ENCODE assay signal across 1 cellular context in genomic region chr6:129578315-129578714, GRCh38.
TF ChIP-seq lines count a peak whose summit lies in the region.

No MANE protein-coding gene starts in this region.

TF ChIP-seq in K562, 482 proteins besides CTCF, POLR2A, EP300 and RAD21 (continued from another document and continues in another):
- no peak for TF ChIP-seq CHD2 (IDR thresholded peaks at IDR 0.05; ENCODE audit: low read depth, low read length)
- no peak for TF ChIP-seq PCBP1 (IDR thresholded peaks at IDR 0.05; ENCODE audit: low read depth, low read length, poor library complexity, severe bottlenecking)
- no peak for TF ChIP-seq JUNB (CRISPR knock-in tag; conservative IDR thresholded peaks at IDR 0.05)
- TF ChIP-seq ZNF134 (CRISPR knock-in tag; conservative IDR thresholded peaks at IDR 0.05) = no peak
- TF ChIP-seq KDM1A (IDR thresholded peaks at IDR 0.05) = no peak
- no peak for TF ChIP-seq ZNF764 (CRISPR knock-in tag; IDR thresholded peaks at IDR 0.05; ENCODE audit: low read depth)
- no peak for TF ChIP-seq ZNF740 (CRISPR knock-in tag; IDR thresholded peaks at IDR 0.05)
- no peak for TF ChIP-seq ZNF740 (tag; IDR thresholded peaks at IDR 0.05)
- peak; percentile 38; the same call in 1 of the 2 replicates for TF ChIP-seq TAL1 (IDR thresholded peaks at IDR 0.05)
- TF ChIP-seq ZNF165 (CRISPR knock-in tag; IDR thresholded peaks at IDR 0.05; ENCODE audit: borderline replicate concordance) = no peak
- no peak for TF ChIP-seq ZFP30 (CRISPR knock-in tag; IDR thresholded peaks at IDR 0.05; ENCODE audit: borderline replicate concordance)
- TF ChIP-seq, protein P1, sequence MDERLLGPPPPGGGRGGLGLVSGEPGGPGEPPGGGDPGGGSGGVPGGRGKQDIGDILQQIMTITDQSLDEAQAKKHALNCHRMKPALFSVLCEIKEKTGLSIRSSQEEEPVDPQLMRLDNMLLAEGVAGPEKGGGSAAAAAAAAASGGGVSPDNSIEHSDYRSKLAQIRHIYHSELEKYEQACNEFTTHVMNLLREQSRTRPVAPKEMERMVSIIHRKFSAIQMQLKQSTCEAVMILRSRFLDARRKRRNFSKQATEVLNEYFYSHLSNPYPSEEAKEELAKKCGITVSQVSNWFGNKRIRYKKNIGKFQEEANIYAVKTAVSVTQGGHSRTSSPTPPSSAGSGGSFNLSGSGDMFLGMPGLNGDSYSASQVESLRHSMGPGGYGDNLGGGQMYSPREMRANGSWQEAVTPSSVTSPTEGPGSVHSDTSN (CRISPR knock-in tag; IDR thresholded peaks at IDR 0.05; ENCODE audit: low read depth) = no peak
- TF ChIP-seq, protein P1 (tag; conservative IDR thresholded peaks at IDR 0.05; ENCODE audit: low read depth) = 0 out of 2 replicates have a peak, but pooled peaks have one; percentile 7
- no peak for TF ChIP-seq ZNF184 (CRISPR knock-in tag; IDR thresholded peaks at IDR 0.05)
- TF ChIP-seq ZNF121 (CRISPR knock-in tag; conservative IDR thresholded peaks at IDR 0.05) = no peak
- TF ChIP-seq RBM25 (IDR thresholded peaks at IDR 0.05; ENCODE audit: low read depth, low read length, severe bottlenecking) = no peak
- TF ChIP-seq, protein P2, sequence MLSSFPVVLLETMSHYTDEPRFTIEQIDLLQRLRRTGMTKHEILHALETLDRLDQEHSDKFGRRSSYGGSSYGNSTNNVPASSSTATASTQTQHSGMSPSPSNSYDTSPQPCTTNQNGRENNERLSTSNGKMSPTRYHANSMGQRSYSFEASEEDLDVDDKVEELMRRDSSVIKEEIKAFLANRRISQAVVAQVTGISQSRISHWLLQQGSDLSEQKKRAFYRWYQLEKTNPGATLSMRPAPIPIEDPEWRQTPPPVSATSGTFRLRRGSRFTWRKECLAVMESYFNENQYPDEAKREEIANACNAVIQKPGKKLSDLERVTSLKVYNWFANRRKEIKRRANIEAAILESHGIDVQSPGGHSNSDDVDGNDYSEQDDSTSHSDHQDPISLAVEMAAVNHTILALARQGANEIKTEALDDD (IDR thresholded peaks at IDR 0.05) = peak; percentile 90
- TF ChIP-seq MAFK (IDR thresholded peaks at IDR 0.05; ENCODE audit: low read length) = peak; percentile 28; the same call in 1 of the 2 replicates
- no peak for TF ChIP-seq NCOR1 (IDR thresholded peaks at IDR 0.05)
- no peak for TF ChIP-seq ZNF696 (CRISPR knock-in tag; conservative IDR thresholded peaks at IDR 0.05)
- TF ChIP-seq ZBTB9 (CRISPR knock-in tag; IDR thresholded peaks at IDR 0.05) = no peak
- TF ChIP-seq C11orf30 (IDR thresholded peaks at IDR 0.05; ENCODE audit: low read depth) = peak; percentile 65
- TF ChIP-seq OTX1 (CRISPR knock-in tag; IDR thresholded peaks at IDR 0.05) = no peak
- TF ChIP-seq GTF2F1 (IDR thresholded peaks at IDR 0.05; ENCODE audit: low read depth, low read length) = no peak
- no peak for TF ChIP-seq MYC (IDR thresholded peaks at IDR 0.05; ENCODE audit: low read depth, low read length)
- no peak for TF ChIP-seq MYC (CRISPR knock-in tag; IDR thresholded peaks at IDR 0.05; ENCODE audit: borderline replicate concordance, low read depth)
- TF ChIP-seq TBL1XR1 (IDR thresholded peaks at IDR 0.05; ENCODE audit: low read length in 2 of 2) = no peak
- TF ChIP-seq DNMT1 (IDR thresholded peaks at IDR 0.05) = no peak
- TF ChIP-seq ZNF644 (tag; IDR thresholded peaks at IDR 0.05; ENCODE audit: low read depth) = no peak
- TF ChIP-seq MTA1 (IDR thresholded peaks at IDR 0.05; ENCODE audit: borderline replicate concordance) = no peak
- TF ChIP-seq CCAR2 (IDR thresholded peaks at IDR 0.05; ENCODE audit: low read depth, low read length) = no peak
- no peak for TF ChIP-seq SREBF1 (IDR thresholded peaks at IDR 0.05; ENCODE audit: borderline replicate concordance, low read depth, low read length)
- TF ChIP-seq, protein P3, sequence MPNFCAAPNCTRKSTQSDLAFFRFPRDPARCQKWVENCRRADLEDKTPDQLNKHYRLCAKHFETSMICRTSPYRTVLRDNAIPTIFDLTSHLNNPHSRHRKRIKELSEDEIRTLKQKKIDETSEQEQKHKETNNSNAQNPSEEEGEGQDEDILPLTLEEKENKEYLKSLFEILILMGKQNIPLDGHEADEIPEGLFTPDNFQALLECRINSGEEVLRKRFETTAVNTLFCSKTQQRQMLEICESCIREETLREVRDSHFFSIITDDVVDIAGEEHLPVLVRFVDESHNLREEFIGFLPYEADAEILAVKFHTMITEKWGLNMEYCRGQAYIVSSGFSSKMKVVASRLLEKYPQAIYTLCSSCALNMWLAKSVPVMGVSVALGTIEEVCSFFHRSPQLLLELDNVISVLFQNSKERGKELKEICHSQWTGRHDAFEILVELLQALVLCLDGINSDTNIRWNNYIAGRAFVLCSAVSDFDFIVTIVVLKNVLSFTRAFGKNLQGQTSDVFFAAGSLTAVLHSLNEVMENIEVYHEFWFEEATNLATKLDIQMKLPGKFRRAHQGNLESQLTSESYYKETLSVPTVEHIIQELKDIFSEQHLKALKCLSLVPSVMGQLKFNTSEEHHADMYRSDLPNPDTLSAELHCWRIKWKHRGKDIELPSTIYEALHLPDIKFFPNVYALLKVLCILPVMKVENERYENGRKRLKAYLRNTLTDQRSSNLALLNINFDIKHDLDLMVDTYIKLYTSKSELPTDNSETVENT (CRISPR knock-in tag; IDR thresholded peaks at IDR 0.05) = no peak
- peak; percentile 33; the same call in 1 of the 2 replicates for TF ChIP-seq NFE2 (IDR thresholded peaks at IDR 0.05; ENCODE audit: low read depth)
- no peak for TF ChIP-seq HIVEP1 (CRISPR knock-in tag; IDR thresholded peaks at IDR 0.05)
- no peak for TF ChIP-seq USF1 (CRISPR knock-in tag; IDR thresholded peaks at IDR 0.05)
- TF ChIP-seq TFAP4 (CRISPR knock-in tag; IDR thresholded peaks at IDR 0.05; ENCODE audit: borderline replicate concordance) = no peak
- peak; percentile 31; the same call in 1 of the 2 replicates for TF ChIP-seq ARID1B (IDR thresholded peaks at IDR 0.05)
- TF ChIP-seq MAFG (tag; conservative IDR thresholded peaks at IDR 0.05) = peak; percentile 46; the same call in 1 of the 2 replicates
- TF ChIP-seq ZBTB2 (IDR thresholded peaks at IDR 0.05) = no peak
- TF ChIP-seq YY1 (IDR thresholded peaks at IDR 0.05; ENCODE audit: borderline replicate concordance in 1 of 3, control insufficient read depth in 1 of 3, extremely low read depth in 1 of 3, insufficient read depth in 3 of 3, insufficient read length in 1 of 3, insufficient replicate concordance in 2 of 3, low read depth in 1 of 3, low read length in 2 of 3) = no peak
- no peak for TF ChIP-seq YBX1 (IDR thresholded peaks at IDR 0.05)
- no peak for TF ChIP-seq ADNP (tag; IDR thresholded peaks at IDR 0.05)
- no peak for TF ChIP-seq BCL6 (CRISPR knock-in tag; IDR thresholded peaks at IDR 0.05)
- TF ChIP-seq ZNF780A (CRISPR knock-in tag; IDR thresholded peaks at IDR 0.05) = no peak
- TF ChIP-seq TFAM (CRISPR knock-in tag; conservative IDR thresholded peaks at IDR 0.05) = no peak
- no peak for TF ChIP-seq RFX7 (CRISPR knock-in tag; IDR thresholded peaks at IDR 0.05)
- TF ChIP-seq ZNF143 (CRISPR knock-in tag; IDR thresholded peaks at IDR 0.05) = no peak
- no peak for TF ChIP-seq TGIF2 (CRISPR knock-in tag; IDR thresholded peaks at IDR 0.05)
- TF ChIP-seq ARHGAP35 (IDR thresholded peaks at IDR 0.05; ENCODE audit: partially characterized antibody) = no peak
- TF ChIP-seq L3MBTL2 (IDR thresholded peaks at IDR 0.05) = no peak
- no peak for TF ChIP-seq E2F1 (CRISPR knock-in tag; IDR thresholded peaks at IDR 0.05)
- TF ChIP-seq, protein P4, sequence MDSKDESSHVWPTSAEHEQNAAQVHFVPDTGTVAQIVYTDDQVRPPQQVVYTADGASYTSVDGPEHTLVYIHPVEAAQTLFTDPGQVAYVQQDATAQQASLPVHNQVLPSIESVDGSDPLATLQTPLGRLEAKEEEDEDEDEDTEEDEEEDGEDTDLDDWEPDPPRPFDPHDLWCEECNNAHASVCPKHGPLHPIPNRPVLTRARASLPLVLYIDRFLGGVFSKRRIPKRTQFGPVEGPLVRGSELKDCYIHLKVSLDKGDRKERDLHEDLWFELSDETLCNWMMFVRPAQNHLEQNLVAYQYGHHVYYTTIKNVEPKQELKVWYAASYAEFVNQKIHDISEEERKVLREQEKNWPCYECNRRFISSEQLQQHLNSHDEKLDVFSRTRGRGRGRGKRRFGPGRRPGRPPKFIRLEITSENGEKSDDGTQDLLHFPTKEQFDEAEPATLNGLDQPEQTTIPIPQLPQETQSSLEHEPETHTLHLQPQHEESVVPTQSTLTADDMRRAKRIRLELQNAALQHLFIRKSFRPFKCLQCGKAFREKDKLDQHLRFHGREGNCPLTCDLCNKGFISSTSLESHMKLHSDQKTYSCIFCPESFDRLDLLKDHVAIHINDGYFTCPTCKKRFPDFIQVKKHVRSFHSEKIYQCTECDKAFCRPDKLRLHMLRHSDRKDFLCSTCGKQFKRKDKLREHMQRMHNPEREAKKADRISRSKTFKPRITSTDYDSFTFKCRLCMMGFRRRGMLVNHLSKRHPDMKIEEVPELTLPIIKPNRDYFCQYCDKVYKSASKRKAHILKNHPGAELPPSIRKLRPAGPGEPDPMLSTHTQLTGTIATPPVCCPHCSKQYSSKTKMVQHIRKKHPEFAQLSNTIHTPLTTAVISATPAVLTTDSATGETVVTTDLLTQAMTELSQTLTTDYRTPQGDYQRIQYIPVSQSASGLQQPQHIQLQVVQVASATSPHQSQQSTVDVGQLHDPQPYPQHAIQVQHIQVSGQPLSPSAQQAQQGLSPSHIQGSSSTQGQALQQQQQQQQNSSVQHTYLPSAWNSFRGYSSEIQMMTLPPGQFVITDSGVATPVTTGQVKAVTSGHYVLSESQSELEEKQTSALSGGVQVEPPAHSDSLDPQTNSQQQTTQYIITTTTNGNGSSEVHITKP (IDR thresholded peaks at IDR 0.05; ENCODE audit: partially characterized antibody) = no peak
- TF ChIP-seq ZZZ3 (IDR thresholded peaks at IDR 0.05) = no peak
- TF ChIP-seq RBFOX2 (IDR thresholded peaks at IDR 0.05; ENCODE audit: low read depth, low read length) = no peak
- TF ChIP-seq GTF2E2 (tag; IDR thresholded peaks at IDR 0.05) = no peak
- no peak for TF ChIP-seq HOXB6 (CRISPR knock-in tag; IDR thresholded peaks at IDR 0.05; ENCODE audit: borderline replicate concordance)
- no peak for TF ChIP-seq ZKSCAN3 (CRISPR knock-in tag; IDR thresholded peaks at IDR 0.05)
- no peak for TF ChIP-seq KLF13 (tag; IDR thresholded peaks at IDR 0.05; ENCODE audit: borderline replicate concordance, low read depth)
- TF ChIP-seq PRMT5 (CRISPR knock-in tag; IDR thresholded peaks at IDR 0.05) = no peak
- TF ChIP-seq EP400 (IDR thresholded peaks at IDR 0.05) = no peak
- no peak for TF ChIP-seq TBP (optimal IDR thresholded peaks at IDR 0.05; ENCODE audit: low read depth, low read length)
